Comparison of ENCODE assay signal across 8 cellular contexts in the genomic region with DNA sequence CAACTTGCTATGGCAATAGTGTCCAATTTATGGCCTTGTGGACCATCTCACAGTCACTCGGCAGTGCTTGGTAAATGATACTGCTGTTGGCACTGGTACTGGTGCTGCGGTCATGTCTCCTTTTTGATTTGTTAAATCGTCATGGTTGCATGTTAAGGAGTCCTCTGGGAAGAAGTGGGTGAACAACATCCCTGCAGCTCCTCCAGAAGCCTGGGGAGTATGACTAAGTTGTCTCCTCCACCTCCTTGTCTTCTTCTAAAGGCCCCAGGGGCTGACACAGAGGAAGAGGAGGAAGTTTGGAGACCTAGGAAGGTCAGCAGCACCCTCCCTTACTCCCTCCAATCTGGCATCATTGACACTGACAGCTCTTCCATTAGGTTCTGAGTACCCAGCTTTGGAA.
DNase-seq lines count a peak whose midpoint lies in the region; ATAC-seq and TF ChIP-seq lines count a peak whose summit lies in the region.

No MANE protein-coding gene starts in this region.

- H3K4me3 ChIP-seq in fibroblast of pulmonary artery (replicated peaks; ENCODE audit: low read depth, low read length) (peak overlapping the region; percentile 46), skeletal muscle cell (ENCODE audit: low read depth, low read length) (no peak overlapping the region)

- no peak for TF ChIP-seq CTCF in fibroblast of pulmonary artery (IDR thresholded peaks at IDR 0.05; ENCODE audit: low read length, missing control alignments)

- ATAC-seq in GM21360 (IDR thresholded peaks at IDR 0.05; ENCODE audit: unreplicated experiment) (peak; percentile 3), HG03280 (IDR thresholded peaks at IDR 0.05; ENCODE audit: unreplicated experiment) (no peak)

- peak; percentile 59 for DNase-seq in T1000 (lab: John Stamatoyannopoulos, UW)
- DNase-seq in fibroblast of pulmonary artery (ENCODE audit: low read depth) = peak; percentile 82
- DNase-seq in skeletal muscle cell (ENCODE audit: low read depth) = peak; percentile 79
- DNase-seq in NCI-H2081 treated with DMSO at 0.1 percent for 48 hours (lab: John Stamatoyannopoulos, UW) = no peak
- no peak for DNase-seq in NCI-H2107 treated with DMSO at 0.1 percent for 48 hours (lab: John Stamatoyannopoulos, UW; ENCODE audit: unreplicated experiment)
- no peak for DNase-seq in NCI-H2171 (lab: John Stamatoyannopoulos, UW)

Comparison
In these comparisons a context has a peak if more than half of its experiments do, and no peak if none do; other contexts are left out.
1. DNase-seq: peak in T1000 (single experiment), fibroblast of pulmonary artery (single experiment) and skeletal muscle cell (single experiment); none in NCI-H2081 treated with DMSO at 0.1 percent for 48 hours (single experiment), NCI-H2107 treated with DMSO at 0.1 percent for 48 hours (single experiment) and NCI-H2171 (single experiment).